ENCODE assay signal across 14 cellular contexts in genomic region chr6:33745558-33745957, GRCh38. TPM values are rescaled to one million over a fixed set of nuclear protein-coding genes. Genes with fewer than 3 reads are reported as not detected.
A peak's percentile ranks its signal among the peaks of the same experiment; 100 is the strongest.
DNase-seq lines count a peak whose midpoint lies in the region; ATAC-seq, FAIRE-seq and TF ChIP-seq lines count a peak whose summit lies in the region.
"Had no signal": no experiment of that assay in that cellular context is flagged by ENCODE, and none has a peak within 500 bp of the region (broad histone marks: within the 10 kb centered on the region; RNA-seq: fewer than 3 reads in every experiment).

No MANE protein-coding gene starts in this region.

- no peak overlapping the region for H3K9ac ChIP-seq in astrocyte (ENCODE audit: low read length)
- peak overlapping the region; percentile 9 for H3K9ac ChIP-seq in smooth muscle cell (ENCODE audit: low read depth)

- H3K27ac ChIP-seq in astrocyte (ENCODE audit: low read depth, low read length): no peak overlapping the region
- peak overlapping the region; percentile 76 for H3K27ac ChIP-seq in smooth muscle cell (ENCODE audit: low read depth)
- H3K27ac ChIP-seq: HL-60 had no signal

- H3K79me2 ChIP-seq in astrocyte (ENCODE audit: insufficient read depth, low read length): no peaks in the 10 kb centered on the region
- H3K79me2 ChIP-seq in smooth muscle cell (ENCODE audit: low read depth): no peaks in the 10 kb centered on the region

- TF ChIP-seq CTCF in astrocyte (IDR thresholded peaks at IDR 0.05; ENCODE audit: insufficient read depth, low read depth, low read length): no peak
- no peak for TF ChIP-seq CTCF in smooth muscle cell (IDR thresholded peaks at IDR 0.05; ENCODE audit: borderline replicate concordance, insufficient read depth, poor library complexity, severe bottlenecking)

- peak overlapping the region; percentile 70 for H3K27ac Mint-ChIP-seq in astrocyte (ENCODE audit: unreplicated experiment)

- peaks cover 39% of the 10 kb centered on the region for H3K4me1 Mint-ChIP-seq in astrocyte (ENCODE audit: low read depth, unreplicated experiment)

- FAIRE-seq in astrocyte (lab: Jason Lieb, UNC): no peak

- peaks cover 11% of the 10 kb centered on the region for H3K27me3 Mint-ChIP-seq in astrocyte (ENCODE audit: low read depth, unreplicated experiment)

- H3K36me3 ChIP-seq in astrocyte (ENCODE audit: insufficient read depth, low read length): no peaks in the 10 kb centered on the region
- no peaks in the 10 kb centered on the region for H3K36me3 ChIP-seq in smooth muscle cell (ENCODE audit: low read depth)
- H3K36me3 ChIP-seq: adrenal gland, HAP-1 had no signal

- H3K4me1 ChIP-seq in astrocyte (ENCODE audit: insufficient read depth, low read length) (peaks cover 12% of the 10 kb centered on the region), smooth muscle cell (ENCODE audit: low read depth) (peaks cover 39% of the 10 kb centered on the region)
- H3K4me1 ChIP-seq: HAP-1 had no signal

- DNase-seq in HK-2 (ENCODE audit: unreplicated experiment) (peak; percentile 44), astrocyte (ENCODE audit: low read depth) (no peak), left kidney (ENCODE audit: low read depth, low spot score) (peak; percentile 69), smooth muscle cell (lab: John Stamatoyannopoulos, UW; ENCODE audit: unreplicated experiment) (no peak), epidermal melanocyte (ENCODE audit: insufficient read length, low spot score) (no peak), dedifferentiated amniotic fluid mesenchymal stem cell (ENCODE audit: extremely low spot score) (no peak), islet precursor cell (no peak)
- DNase-seq: activated CD4-positive, alpha-beta T cell treated with anti-CD3 and anti-CD28 coated beads for 48 hours; adrenal gland; DND-41; naive thymus-derived CD8-positive, alpha-beta T cell had no signal

- H3K27me3 ChIP-seq in astrocyte (ENCODE audit: insufficient read depth, low read length) (peaks cover 20% of the 10 kb centered on the region), smooth muscle cell (ENCODE audit: low read depth) (no peaks in the 10 kb centered on the region)

- ATAC-seq in GM21526 (IDR thresholded peaks at IDR 0.05; ENCODE audit: low FRiP score, unreplicated experiment): no peak
- ATAC-seq: naive thymus-derived CD8-positive, alpha-beta T cell had no signal

- peak overlapping the region; percentile 72 for H3K4me3 Mint-ChIP-seq in astrocyte (ENCODE audit: unreplicated experiment)
- H3K4me3 Mint-ChIP-seq: naive thymus-derived CD8-positive, alpha-beta T cell had no signal

- H3K9me3 Mint-ChIP-seq in astrocyte (ENCODE audit: unreplicated experiment): no peaks in the 10 kb centered on the region
- H3K9me3 Mint-ChIP-seq: naive thymus-derived CD8-positive, alpha-beta T cell had no signal

- H4K20me1 ChIP-seq in astrocyte (ENCODE audit: insufficient read depth, low read length) (no peaks in the 10 kb centered on the region), smooth muscle cell (ENCODE audit: low read depth) (peaks cover 3% of the 10 kb centered on the region)

- H3K9me3 ChIP-seq in astrocyte (ENCODE audit: insufficient read depth, low read depth, low read length) (no peaks in the 10 kb centered on the region), smooth muscle cell (replicated peaks; ENCODE audit: low read depth) (no peaks in the 10 kb centered on the region)
- H3K9me3 ChIP-seq: adrenal gland, HAP-1 had no signal

- WGBS in smooth muscle cell (ENCODE audit: low lambda C conversion rate): 79% methylated on average over 7 of the region's 7 CpGs

- no peak overlapping the region for H3K4me3 ChIP-seq in astrocyte (ENCODE audit: insufficient read depth, low read depth, low read length)
- H3K4me3 ChIP-seq in smooth muscle cell: peak overlapping the region; percentile 19
- H3K4me3 ChIP-seq: adrenal gland, HAP-1 had no signal

- no peak overlapping the region for H3K4me2 ChIP-seq in astrocyte (ENCODE audit: low read length)
- H3K4me2 ChIP-seq in smooth muscle cell: peak overlapping the region; percentile 77

- peaks cover 3% of the 10 kb centered on the region for H3F3A ChIP-seq in smooth muscle cell (ENCODE audit: low read depth)

- no peaks in the 10 kb centered on the region for H3K36me3 Mint-ChIP-seq in astrocyte (ENCODE audit: low read depth, unreplicated experiment)
- H3K36me3 Mint-ChIP-seq: naive thymus-derived CD8-positive, alpha-beta T cell had no signal

- H2AFZ ChIP-seq in astrocyte (ENCODE audit: low read depth, low read length) (peak overlapping the region; percentile 7), smooth muscle cell (ENCODE audit: low read depth) (no peak overlapping the region)

RNA-seq across cellular contexts. Expression of gene IP6K3, which starts 1.1 kb away (rescaled TPM):
- total RNA-seq in astrocyte: 4.5 and 4.6 TPM in 2 replicates
- total RNA-seq in smooth muscle cell: 2.2 and 2.6 TPM in 2 replicates
- polyA plus RNA-seq in smooth muscle cell: 3.7 and 5.6 TPM in 2 replicates
- total RNA-seq: naive thymus-derived CD8-positive, alpha-beta T cell had no signal
- polyA plus RNA-seq: naive thymus-derived CD8-positive, alpha-beta T cell had no signal

RNA-seq across cellular contexts. Expression of gene UQCC2, which starts 34.1 kb away (rescaled TPM):
- total RNA-seq in astrocyte (70.2 and 79.1 TPM in 2 replicates), smooth muscle cell (29.9 and 67.3 TPM in 2 replicates)
- polyA plus RNA-seq in smooth muscle cell: 204 and 208 TPM in 2 replicates

RNA-seq across cellular contexts. Expression of gene LEMD2, which starts 43.4 kb away (rescaled TPM):
- 57.1 and 62.2 TPM in 2 replicates for total RNA-seq in astrocyte
- total RNA-seq in smooth muscle cell: 48.8 and 52.4 TPM in 2 replicates
- 87.3 and 91.6 TPM in 2 replicates for polyA plus RNA-seq in smooth muscle cell

RNA-seq across cellular contexts. Expression of gene MLN, which starts 58.2 kb away (rescaled TPM):
- total RNA-seq in astrocyte (not detected in 2 replicates), smooth muscle cell (not detected in 2 replicates)
- polyA plus RNA-seq in smooth muscle cell: not detected in 2 replicates
- total RNA-seq: adrenal gland; naive thymus-derived CD8-positive, alpha-beta T cell had no signal
- polyA plus RNA-seq: adrenal gland; naive thymus-derived CD8-positive, alpha-beta T cell had no signal

Comparison
In these comparisons a context has a peak if more than half of its experiments do, and no peak if none do; other contexts are left out.
1. DNase-seq: peak in HK-2 (single experiment) and left kidney (single experiment); none in astrocyte (single experiment), smooth muscle cell (single experiment), epidermal melanocyte (single experiment), dedifferentiated amniotic fluid mesenchymal stem cell (single experiment) and islet precursor cell (single experiment).